Comparison of ENCODE assay signal across 21 cellular contexts in genomic region chr16:16164244-16164643, GRCh38. TPM values are rescaled to one million over a fixed set of nuclear protein-coding genes. Genes with fewer than 3 reads are reported as not detected.
"Had no signal": no experiment of that assay in that cellular context is flagged by ENCODE, and none has a peak within 500 bp of the region (broad histone marks: within the 10 kb centered on the region; RNA-seq: fewer than 3 reads in every experiment).

No MANE protein-coding gene starts in this region.

- FAIRE-seq: keratinocyte had no signal

- DNase-seq: effector CD8-positive, alpha-beta T cell; endodermal cell; foreskin fibroblast; gastrocnemius medialis; left ventricle myocardium superior; lower lobe of right lung; naive thymus-derived CD8-positive, alpha-beta T cell; nephron progenitor cell; ovary; psoas muscle; stimulated activated CD4-positive, alpha-beta T cell treated with anti-CD3 and anti-CD28 coated beads, Interleukin-15, amount 100 ng/mL, for 24 hours; stimulated activated CD4-positive, alpha-beta T cell treated with anti-CD3 and anti-CD28 coated beads, Interleukin-2, amount 100 ng/mL, for 48 hours; stimulated activated naive B cell treated with anti-CD40 and anti-IgM and Interleukin-4, amounts not matched to agents 10 μg/mL and 1 μg/mL and 100 μg/mL, for 72 hours; stomach; thyroid gland; trophoblast cell had no signal

- H3K27me3 ChIP-seq: gastrocnemius medialis, ovary, stomach, thyroid gland had no signal

- H3K27ac ChIP-seq: epithelial cell of prostate, gastrocnemius medialis, lower lobe of right lung, ovary, psoas muscle, skin epidermis, stomach, thyroid gland had no signal

- H3K36me3 ChIP-seq: gastrocnemius medialis, ovary, thyroid gland had no signal

- H3K4me3 ChIP-seq: gastrocnemius medialis, lower lobe of right lung, ovary, psoas muscle, skin epidermis, stomach, thyroid gland had no signal

- H3K9me3 ChIP-seq: gastrocnemius medialis, ovary, psoas muscle, thyroid gland had no signal

- ATAC-seq: esophagus mucosa; gastrocnemius medialis; left ventricle myocardium superior; lower lobe of right lung; naive thymus-derived CD8-positive, alpha-beta T cell; psoas muscle; right cardiac atrium; stimulated activated naive B cell treated with anti-CD40 and anti-IgM and Interleukin-4, amounts not matched to agents 10 μg/mL and 1 μg/mL and 100 μg/mL, for 72 hours had no signal

- H3K4me1 ChIP-seq: gastrocnemius medialis, lower lobe of right lung, psoas muscle, stomach, thyroid gland had no signal

RNA-seq across cellular contexts. Expression of gene ABCC6, which starts 59.0 kb away (rescaled TPM):
- total RNA-seq: naive thymus-derived CD8-positive, alpha-beta T cell had no signal
- polyA plus RNA-seq: keratinocyte had no signal
